ENCODE assay signal across 8 cellular contexts in genomic region chr6:30213999-30214982, GRCh38. TPM values are rescaled to one million over a fixed set of nuclear protein-coding genes. Genes with fewer than 3 reads are reported as not detected.
DNase-seq lines count a peak whose midpoint lies in the region; ATAC-seq lines count a peak whose summit lies in the region.

No MANE protein-coding gene starts in this region.

- peaks cover 40% of the 10 kb centered on the region for H3K4me1 Mint-ChIP-seq in activated CD8-positive, alpha-beta T cell treated with anti-CD3 and anti-CD28 coated beads, Interleukin-2, amount 10 ng/mL, durations not matched to agents 7 days and 5 days (ENCODE audit: low read depth)

- no peaks in the 10 kb centered on the region for H3K9me3 Mint-ChIP-seq in activated CD8-positive, alpha-beta T cell treated with anti-CD3 and anti-CD28 coated beads, Interleukin-2, amount 10 ng/mL, durations not matched to agents 7 days and 5 days (ENCODE audit: insufficient read depth)

- H3K4me3 Mint-ChIP-seq in activated CD8-positive, alpha-beta T cell treated with anti-CD3 and anti-CD28 coated beads, Interleukin-2, amount 10 ng/mL, durations not matched to agents 7 days and 5 days: peak overlapping the region; percentile 90

- H3K27ac Mint-ChIP-seq in activated CD8-positive, alpha-beta T cell treated with anti-CD3 and anti-CD28 coated beads, Interleukin-2, amount 10 ng/mL, durations not matched to agents 7 days and 5 days: peak overlapping the region; percentile 99

- peaks cover 3% of the 10 kb centered on the region for H3K27me3 Mint-ChIP-seq in activated CD8-positive, alpha-beta T cell treated with anti-CD3 and anti-CD28 coated beads, Interleukin-2, amount 10 ng/mL, durations not matched to agents 7 days and 5 days (ENCODE audit: low read depth)

- ATAC-seq in GM18867 (IDR thresholded peaks at IDR 0.05; ENCODE audit: unreplicated experiment) (peak; percentile 59), HG03135 (IDR thresholded peaks at IDR 0.05; ENCODE audit: unreplicated experiment) (peak; percentile 53)
- peak; percentile 69 for ATAC-seq in activated CD8-positive, alpha-beta T cell treated with anti-CD3 and anti-CD28 coated beads, Interleukin-2, amount 10 ng/mL, durations not matched to agents 7 days and 5 days

- peaks cover 21% of the 10 kb centered on the region for H3K36me3 Mint-ChIP-seq in activated CD8-positive, alpha-beta T cell treated with anti-CD3 and anti-CD28 coated beads, Interleukin-2, amount 10 ng/mL, durations not matched to agents 7 days and 5 days (ENCODE audit: low read depth)

- CTCF ChIA-PET in activated CD8-positive, alpha-beta T cell treated with anti-CD3 and anti-CD28 coated beads, Interleukin-2, amount 10 ng/mL, durations not matched to agents 7 days and 5 days (lab: Charles Lee): interaction anchor here (1.0 to 2.2 kb wide), 3 partner anchors 55 to 183 kb away, joined by 3 to 8 read pairs (median 3); no protein-coding TSS in a partner anchor

- DNase-seq in A172 (ENCODE audit: low spot score) (peak; percentile 55), NCI-H69 (lab: John Stamatoyannopoulos, UW) (peak; percentile 87), lung microvascular endothelial cell (ENCODE audit: low read depth in 2 of 2) (peak; percentile 86 to 88)
- DNase-seq in activated CD8-positive, alpha-beta T cell treated with anti-CD3 and anti-CD28 coated beads, Interleukin-2, amount 10 ng/mL, durations not matched to agents 7 days and 5 days: peak; percentile 87
- peak; percentile 60 for DNase-seq in effector CD8-positive, alpha-beta T cell (lab: John Stamatoyannopoulos, UW)
- peak; percentile 40 to 73 (median 46) for DNase-seq in stimulated activated CD4-positive, alpha-beta T cell treated with anti-CD3 and anti-CD28 coated beads, TNF-alpha, amount 100 ng/mL, for 24 hours (ENCODE audit: low read depth in 3 of 3)

- POLR2A ChIA-PET in activated CD8-positive, alpha-beta T cell treated with anti-CD3 and anti-CD28 coated beads, Interleukin-2, amount 10 ng/mL, durations not matched to agents 7 days and 5 days (lab: Charles Lee): interaction anchor here (1.0 to 3.3 kb wide), 10 partner anchors 8 to 357 kb away, joined by 3 to 25 read pairs (median 8); partner anchors contain the start of genes ABCF1, POLR1H, PPP1R11 and TRIM39

RNA-seq across cellular contexts. Expression of gene TRIM26, which starts 1.1 kb away (rescaled TPM):
- total RNA-seq in A172 (2014; rRNA removed; shearing (Covaris generic)): 27.8 and 37.0 TPM in 2 replicates
- 10 to 100 TPM; 78.0 to 86.4 TPM for total RNA-seq in activated CD8-positive, alpha-beta T cell treated with anti-CD3 and anti-CD28 coated beads, Interleukin-2, amount 10 ng/mL, durations not matched to agents 7 days and 5 days
- total RNA-seq in lung microvascular endothelial cell: 19.4 and 24.2 TPM in 2 replicates

RNA-seq across cellular contexts. Expression of gene TRIM15, which starts 50.9 kb away (rescaled TPM):
- total RNA-seq in A172 (2014; rRNA removed; shearing (Covaris generic)): not detected in 2 replicates
- total RNA-seq in activated CD8-positive, alpha-beta T cell treated with anti-CD3 and anti-CD28 coated beads, Interleukin-2, amount 10 ng/mL, durations not matched to agents 7 days and 5 days: not detected
- not detected in 2 replicates for total RNA-seq in lung microvascular endothelial cell

RNA-seq across cellular contexts. Expression of gene TRIM10, which starts 53.3 kb away (rescaled TPM):
- not detected in 2 replicates for total RNA-seq in A172 (2014; rRNA removed; shearing (Covaris generic))
- total RNA-seq in activated CD8-positive, alpha-beta T cell treated with anti-CD3 and anti-CD28 coated beads, Interleukin-2, amount 10 ng/mL, durations not matched to agents 7 days and 5 days: not detected
- under 0.01 TPM in 1 of 2 replicates, not detected in the other for total RNA-seq in lung microvascular endothelial cell

Comparison
In these comparisons a context has a peak if more than half of its experiments do, and no peak if none do; other contexts are left out.
1. Peak in every context shown above with its lines: DNase-seq and ATAC-seq.